8 cellular contexts compared by ENCODE assay signal in genomic region chr9:37329576-37329975, GRCh38.
DNase-seq lines count a peak whose midpoint lies in the region; ATAC-seq, FAIRE-seq and TF ChIP-seq lines count a peak whose summit lies in the region.

No MANE protein-coding gene starts in this region.

- DNase-seq in A549 (ENCODE audit: low read depth in 1 of 2, low spot score in 1 of 2) (peak; percentile 17 to 68), GM12864 (ENCODE audit: low read depth) (peak; percentile 51), MM.1S (peak; percentile 29), dermis microvascular lymphatic vessel endothelial cell (ENCODE audit: low read depth in 2 of 2) (peak; percentile 15 to 50), islet precursor cell (no peak), upper lobe of left lung (no peak), HuH-7.5 (ENCODE audit: low spot score) (no peak)
- DNase-seq in activated naive CD4-positive, alpha-beta T cell treated with anti-CD3 and anti-CD28 coated beads, Interleukin-2, amount 50 U/mL, for 72 hours (ENCODE audit: low spot score in 2 of 2), result no peak

- no peaks in the 10 kb centered on the region for H3K9me2 ChIP-seq in MM.1S (replicated peaks; ENCODE audit: insufficient read depth, low read length)

- ATAC-seq in A549, result peak; percentile 64 to 66; a peak in 3 of 6 replicates
- ATAC-seq in upper lobe of left lung (ENCODE audit: low FRiP score in 2 of 2), result no peak
- no peak for ATAC-seq in activated naive CD4-positive, alpha-beta T cell treated with anti-CD3 and anti-CD28 coated beads, Interleukin-2, amount 50 U/mL, for 72 hours

- no peak overlapping the region for H3K9ac ChIP-seq in MM.1S (ENCODE audit: low read length)

- TF ChIP-seq RAD21 in A549 (conservative IDR thresholded peaks at IDR 0.05 in 1 of 2, IDR thresholded peaks at IDR 0.05 in 1 of 2), result peak; percentile 83

- POLR2A ChIA-PET in A549 (lab: Yijun Ruan, JAX), result interaction anchor here (1.3 kb wide), 1 partner anchor 209 kb away, joined by 4 read pairs; the partner anchor contains the start of gene ZCCHC7

- 72% methylated on average over 2 of the region's 2 CpGs for WGBS in A549 (ENCODE audit: missing lambda C conversion rate)
- WGBS in upper lobe of left lung, 2 donors, result 83 to 96% methylated on average over 2 of the region's 2 CpGs

- no peaks in the 10 kb centered on the region for H3F3A ChIP-seq in MM.1S (ENCODE audit: insufficient read depth, low read length)

- TF ChIP-seq EP300 in A549 (IDR thresholded peaks at IDR 0.05), result no peak
- no peak for TF ChIP-seq EP300 in upper lobe of left lung (IDR thresholded peaks at IDR 0.05)

- H3K4me1 ChIP-seq in A549, result peaks cover 17% of the 10 kb centered on the region; the same call in 2 of the 3 replicates
- no peaks in the 10 kb centered on the region for H3K4me1 ChIP-seq in MM.1S (ENCODE audit: low read length)
- no peaks in the 10 kb centered on the region for H3K4me1 ChIP-seq in upper lobe of left lung

- TF ChIP-seq CTCF in A549 (IDR thresholded peaks at IDR 0.05) (peak; percentile 75), GM12864 (IDR thresholded peaks at IDR 0.05; ENCODE audit: low read depth, low read length, missing control alignments) (peak; percentile 52), MM.1S (IDR thresholded peaks at IDR 0.05; ENCODE audit: low read length) (peak; percentile 37), upper lobe of left lung (IDR thresholded peaks at IDR 0.05) (no peak)

- H3K4me2 ChIP-seq in A549 (no peak overlapping the region), MM.1S (ENCODE audit: low read depth, low read length) (no peak overlapping the region)

- no peaks in the 10 kb centered on the region for H3K36me3 ChIP-seq in MM.1S (replicated peaks; ENCODE audit: insufficient read depth, low read length)
- no peaks in the 10 kb centered on the region for H3K36me3 ChIP-seq in upper lobe of left lung

- CTCF ChIA-PET in A549 (lab: Yijun Ruan, JAX), result interaction anchor here (0.6 to 5.0 kb wide), 31 partner anchors 9 to 523 kb away, joined by 3 to 49 read pairs (median 4); partner anchors contain the start of gene ZCCHC7

- H3K9me3 ChIP-seq in A549 (no peaks in the 10 kb centered on the region), MM.1S (replicated peaks; ENCODE audit: insufficient read depth, low read length) (no peaks in the 10 kb centered on the region), upper lobe of left lung (no peaks in the 10 kb centered on the region)

- H3K27ac ChIP-seq in A549 (no peak overlapping the region), MM.1S (ENCODE audit: low read length) (no peak overlapping the region), upper lobe of left lung (no peak overlapping the region)

- H3K27me3 ChIP-seq in MM.1S (replicated peaks; ENCODE audit: insufficient read depth, low read length) (no peaks in the 10 kb centered on the region), upper lobe of left lung (no peaks in the 10 kb centered on the region)

- no peaks in the 10 kb centered on the region for H3K79me2 ChIP-seq in MM.1S (ENCODE audit: low read length)

- H3K4me3 ChIP-seq in A549 (no peak overlapping the region), GM12864 (ENCODE audit: low read depth, low read length) (no peak overlapping the region), MM.1S (ENCODE audit: low read length) (no peak overlapping the region), upper lobe of left lung (no peak overlapping the region)

- H3K9me3 Mint-ChIP-seq in activated naive CD4-positive, alpha-beta T cell treated with anti-CD3 and anti-CD28 coated beads, Interleukin-2, amount 50 U/mL, for 72 hours, result no peaks in the 10 kb centered on the region

- H4K20me1 ChIP-seq in MM.1S (ENCODE audit: insufficient read depth, low read length), result no peaks in the 10 kb centered on the region

- no peak overlapping the region for H2AFZ ChIP-seq in MM.1S (ENCODE audit: low read length)

- TF ChIP-seq POLR2A in A549 (IDR thresholded peaks at IDR 0.05; ENCODE audit: low read length) (no peak), upper lobe of left lung (IDR thresholded peaks at IDR 0.05) (no peak)

- peak; percentile 78 for FAIRE-seq in A549 (lab: Jason Lieb, UNC)

- H3K27ac Mint-ChIP-seq in activated naive CD4-positive, alpha-beta T cell treated with anti-CD3 and anti-CD28 coated beads, Interleukin-2, amount 50 U/mL, for 72 hours, result no peak overlapping the region

- no peaks in the 10 kb centered on the region for H3K36me3 Mint-ChIP-seq in activated naive CD4-positive, alpha-beta T cell treated with anti-CD3 and anti-CD28 coated beads, Interleukin-2, amount 50 U/mL, for 72 hours

TF ChIP-seq in A549, 52 proteins besides CTCF, POLR2A, EP300 and RAD21:
- peak; percentile 59 for TF ChIP-seq SMC3 (IDR thresholded peaks at IDR 0.05)
- no peak for TF ChIP-seq RCOR1 (IDR thresholded peaks at IDR 0.05; ENCODE audit: low read depth, low read length)

Comparison
In these comparisons a context has a peak if more than half of its experiments do, and no peak if none do; other contexts are left out.
1. ATAC-seq: peak in A549 (2 of 2); none in upper lobe of left lung (0 of 2) and activated naive CD4-positive, alpha-beta T cell treated with anti-CD3 and anti-CD28 coated beads, Interleukin-2, amount 50 U/mL, for 72 hours (0 of 2).
2. DNase-seq: peak in A549 (2 of 2), GM12864 (single experiment), MM.1S (single experiment) and dermis microvascular lymphatic vessel endothelial cell (2 of 2); none in islet precursor cell (single experiment), upper lobe of left lung (0 of 2), HuH-7.5 (single experiment) and activated naive CD4-positive, alpha-beta T cell treated with anti-CD3 and anti-CD28 coated beads, Interleukin-2, amount 50 U/mL, for 72 hours (0 of 2).
3. CTCF ChIP-seq: peak in A549 (single experiment), GM12864 (single experiment) and MM.1S (single experiment); none in upper lobe of left lung (0 of 6).